Comparison of ENCODE assay signal across 1 cellular context in the genomic region with DNA sequence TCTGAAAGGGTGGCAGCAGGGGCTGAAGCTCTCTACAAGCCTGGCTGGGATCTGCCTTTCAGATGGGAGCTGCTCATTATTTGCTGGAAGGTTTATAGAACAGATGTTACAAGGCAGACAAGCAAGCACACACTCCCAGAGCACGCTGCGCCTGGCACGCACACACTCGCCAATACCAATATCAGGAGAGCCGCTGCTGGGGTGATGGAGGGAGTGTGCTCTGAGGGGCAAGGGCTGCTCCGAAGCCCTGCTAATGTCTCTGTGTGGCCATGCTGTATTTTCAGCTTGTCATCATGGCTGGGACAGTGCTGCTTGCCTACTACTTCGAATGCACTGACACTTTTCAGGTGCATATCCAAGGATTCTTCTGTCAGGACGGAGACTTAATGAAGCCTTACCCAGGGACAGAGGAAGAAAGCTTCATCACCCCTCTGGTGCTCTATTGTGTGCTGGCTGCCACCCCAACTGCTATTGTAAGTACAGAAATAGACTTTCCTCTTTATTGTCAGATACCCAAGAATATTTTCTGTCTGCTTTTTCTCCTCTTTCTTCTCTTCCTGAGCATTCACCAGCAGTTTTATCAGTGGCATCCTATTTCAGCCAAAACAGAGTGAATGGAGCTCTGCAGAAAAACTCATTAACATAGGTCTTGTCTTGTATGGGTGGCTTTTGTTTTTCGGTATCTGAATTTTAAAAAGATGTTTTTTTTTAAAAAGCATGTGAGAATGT.
TF ChIP-seq lines count a peak whose summit lies in the region.

No MANE protein-coding gene starts in this region.

TF ChIP-seq in IMR-90, 13 proteins besides CTCF, POLR2A, EP300 and RAD21 (continued from another document):
- TF ChIP-seq FOS (IDR thresholded peaks at IDR 0.05; ENCODE audit: low read depth, low read length) (no peak), NFE2L2 (IDR thresholded peaks at IDR 0.05; ENCODE audit: low read depth, low read length) (no peak)
